8 cellular contexts compared by ENCODE assay signal in genomic region chr16:32116080-32116479, GRCh38.
DNase-seq lines count a peak whose midpoint lies in the region; ATAC-seq and TF ChIP-seq lines count a peak whose summit lies in the region.

No MANE protein-coding gene starts in this region.

- peaks cover 0 to 5% of the 10 kb centered on the region in 2 donors for H3K4me1 Mint-ChIP-seq in natural killer cell
- H3K4me1 Mint-ChIP-seq in natural killer cell treated with Interleukin-12 subunit alpha and Interleukin-12 subunit beta and Interleukin-15 and Interleukin-18, amount 100 ng/mL, for 72 hours (ENCODE audit: low read depth in 2 of 2), result no peaks in the 10 kb centered on the region
- no peaks in the 10 kb centered on the region for H3K4me1 Mint-ChIP-seq in activated T-cell treated with anti-CD3 and anti-CD28 coated beads, Interleukin-2, amount 50 U/mL, for 4 hours (ENCODE audit: low read depth)

- ATAC-seq in natural killer cell (no peak), HG02623 (IDR thresholded peaks at IDR 0.05; ENCODE audit: unreplicated experiment) (no peak)
- ATAC-seq in natural killer cell treated with Interleukin-12 subunit alpha and Interleukin-12 subunit beta and Interleukin-15 and Interleukin-18, amount 100 ng/mL, for 72 hours, result no peak
- ATAC-seq in activated T-cell treated with anti-CD3 and anti-CD28 coated beads, Interleukin-2, amount 50 U/mL, for 4 hours, result no peak

- DNase-seq in natural killer cell (peak; percentile 19), islet precursor cell (peak; percentile 33), iPS-NIHi7 (ENCODE audit: extremely low spot score) (no peak), NCI-H2227 (lab: John Stamatoyannopoulos, UW; ENCODE audit: unreplicated experiment) (no peak), AML-193 (lab: John Stamatoyannopoulos, UW) (no peak)
- no peak for DNase-seq in natural killer cell treated with Interleukin-12 subunit alpha and Interleukin-12 subunit beta and Interleukin-15 and Interleukin-18, amount 100 ng/mL, for 72 hours (ENCODE audit: low spot score)
- DNase-seq in activated T-cell treated with anti-CD3 and anti-CD28 coated beads, Interleukin-2, amount 50 U/mL, for 4 hours, result no peak

- TF ChIP-seq CTCF in natural killer cell (IDR thresholded peaks at IDR 0.05), result no peak

- intact Hi-C loops in natural killer cell (cut with micrococcal nuclease), result no loop called here

- no peaks in the 10 kb centered on the region for H3K36me3 Mint-ChIP-seq in natural killer cell
- no peaks in the 10 kb centered on the region for H3K36me3 Mint-ChIP-seq in natural killer cell treated with Interleukin-12 subunit alpha and Interleukin-12 subunit beta and Interleukin-15 and Interleukin-18, amount 100 ng/mL, for 72 hours
- H3K36me3 Mint-ChIP-seq in activated T-cell treated with anti-CD3 and anti-CD28 coated beads, Interleukin-2, amount 50 U/mL, for 4 hours (ENCODE audit: insufficient read depth), result no peaks in the 10 kb centered on the region

- no peaks in the 10 kb centered on the region for H3K9me3 Mint-ChIP-seq in natural killer cell
- H3K9me3 Mint-ChIP-seq in natural killer cell treated with Interleukin-12 subunit alpha and Interleukin-12 subunit beta and Interleukin-15 and Interleukin-18, amount 100 ng/mL, for 72 hours, result no peaks in the 10 kb centered on the region
- no peaks in the 10 kb centered on the region for H3K9me3 Mint-ChIP-seq in activated T-cell treated with anti-CD3 and anti-CD28 coated beads, Interleukin-2, amount 50 U/mL, for 4 hours

- peak overlapping the region in 1 of 2 donors; percentile 75 for H3K27ac Mint-ChIP-seq in natural killer cell
- H3K27ac Mint-ChIP-seq in natural killer cell treated with Interleukin-12 subunit alpha and Interleukin-12 subunit beta and Interleukin-15 and Interleukin-18, amount 100 ng/mL, for 72 hours, result no peak overlapping the region

- peak overlapping the region; percentile 70 for H3K4me3 Mint-ChIP-seq in natural killer cell
- no peak overlapping the region for H3K4me3 Mint-ChIP-seq in natural killer cell treated with Interleukin-12 subunit alpha and Interleukin-12 subunit beta and Interleukin-15 and Interleukin-18, amount 100 ng/mL, for 72 hours
- peak overlapping the region; percentile 72 for H3K4me3 Mint-ChIP-seq in activated T-cell treated with anti-CD3 and anti-CD28 coated beads, Interleukin-2, amount 50 U/mL, for 4 hours

- peaks cover 3 to 6% of the 10 kb centered on the region in 2 donors for H3K27me3 Mint-ChIP-seq in natural killer cell (ENCODE audit: low read depth in 2 of 2)
- H3K27me3 Mint-ChIP-seq in natural killer cell treated with Interleukin-12 subunit alpha and Interleukin-12 subunit beta and Interleukin-15 and Interleukin-18, amount 100 ng/mL, for 72 hours, result peaks cover 3 to 7% of the 10 kb centered on the region in 2 donors
- H3K27me3 Mint-ChIP-seq in activated T-cell treated with anti-CD3 and anti-CD28 coated beads, Interleukin-2, amount 50 U/mL, for 4 hours (ENCODE audit: low read depth), result peaks cover 5% of the 10 kb centered on the region

Comparison
In these comparisons a context has a peak if more than half of its experiments do, and no peak if none do; other contexts are left out.
1. DNase-seq: peak in natural killer cell (single experiment) and islet precursor cell (single experiment); none in natural killer cell treated with Interleukin-12 subunit alpha and Interleukin-12 subunit beta and Interleukin-15 and Interleukin-18, amount 100 ng/mL, for 72 hours (single experiment), activated T-cell treated with anti-CD3 and anti-CD28 coated beads, Interleukin-2, amount 50 U/mL, for 4 hours (single experiment), iPS-NIHi7 (single experiment), NCI-H2227 (single experiment) and AML-193 (0 of 2).